18 cellular contexts compared by ENCODE assay signal in genomic region chr6:166412911-166413384, GRCh38.
"Had no signal": no experiment of that assay in that cellular context is flagged by ENCODE, and none has a peak within 500 bp of the region (broad histone marks: within the 10 kb centered on the region; RNA-seq: fewer than 3 reads in every experiment).

No MANE protein-coding gene starts in this region.

- H3K27ac ChIP-seq: brain microvascular endothelial cell, coronary artery, left lung, suprapubic skin, vagina had no signal

- H3K36me3 ChIP-seq: brain microvascular endothelial cell had no signal

- H3K4me1 ChIP-seq: left lung, suprapubic skin, vagina had no signal

- H3K27ac Mint-ChIP-seq: activated T-cell treated with anti-CD3 and anti-CD28 coated beads, Interleukin-2, amount 50 U/mL, for 72 hours; mesothelial cell of epicardium; stimulated activated naive CD8-positive, alpha-beta T cell treated with anti-CD3 and anti-CD28 coated beads, Interleukin-15, Interleukin-2, amounts not matched to agents 100 ng/mL and 50 ng/mL, for 24 hours; T-helper 2 cell treated with Interferon-gamma antibody and Interleukin-4, amounts not matched to agents 5 μg/mL and 100 μg/mL, for 36 hours had no signal

- H3K27me3 Mint-ChIP-seq: stimulated activated naive CD8-positive, alpha-beta T cell treated with anti-CD3 and anti-CD28 coated beads, Interleukin-15, Interleukin-2, amounts not matched to agents 100 ng/mL and 50 ng/mL, for 24 hours had no signal

- H3K4me1 Mint-ChIP-seq: mesothelial cell of epicardium had no signal

- H3K27me3 ChIP-seq: brain microvascular endothelial cell, left lung, suprapubic skin, vagina had no signal

- H3K9me3 ChIP-seq: left lung, suprapubic skin, vagina had no signal

- H3K4me3 Mint-ChIP-seq: mesothelial cell of epicardium; stimulated activated naive CD8-positive, alpha-beta T cell treated with anti-CD3 and anti-CD28 coated beads, Interleukin-15, Interleukin-2, amounts not matched to agents 100 ng/mL and 50 ng/mL, for 24 hours; T-helper 2 cell treated with Interferon-gamma antibody and Interleukin-4, amounts not matched to agents 5 μg/mL and 100 μg/mL, for 36 hours had no signal

- ATAC-seq: activated T-cell treated with anti-CD3 and anti-CD28 coated beads, Interleukin-2, amount 50 U/mL, for 72 hours; left lung had no signal

- H3K4me3 ChIP-seq: coronary artery, left lung, skin epidermis, suprapubic skin, vagina had no signal

- DNase-seq: activated gamma-delta T cell treated with Interleukin-2 at 50 U/mL for 16 hours; activated T-cell treated with anti-CD3 and anti-CD28 coated beads, Interleukin-2, amount 50 U/mL, for 72 hours; aorta; brain microvascular endothelial cell; erythroblast; hypothalamus; left lung; stimulated activated CD4-positive, alpha-beta T cell treated with anti-CD3 and anti-CD28 coated beads, Interleukin-15, amount 100 ng/mL, for 24 hours; stimulated activated CD4-positive, alpha-beta T cell treated with anti-CD3 and anti-CD28 coated beads, Interleukin-2, amount 100 ng/mL, for 48 hours; SW 1271; trophoblast cell had no signal
